Comparison of ENCODE assay signal across 12 cellular contexts in the genomic region with DNA sequence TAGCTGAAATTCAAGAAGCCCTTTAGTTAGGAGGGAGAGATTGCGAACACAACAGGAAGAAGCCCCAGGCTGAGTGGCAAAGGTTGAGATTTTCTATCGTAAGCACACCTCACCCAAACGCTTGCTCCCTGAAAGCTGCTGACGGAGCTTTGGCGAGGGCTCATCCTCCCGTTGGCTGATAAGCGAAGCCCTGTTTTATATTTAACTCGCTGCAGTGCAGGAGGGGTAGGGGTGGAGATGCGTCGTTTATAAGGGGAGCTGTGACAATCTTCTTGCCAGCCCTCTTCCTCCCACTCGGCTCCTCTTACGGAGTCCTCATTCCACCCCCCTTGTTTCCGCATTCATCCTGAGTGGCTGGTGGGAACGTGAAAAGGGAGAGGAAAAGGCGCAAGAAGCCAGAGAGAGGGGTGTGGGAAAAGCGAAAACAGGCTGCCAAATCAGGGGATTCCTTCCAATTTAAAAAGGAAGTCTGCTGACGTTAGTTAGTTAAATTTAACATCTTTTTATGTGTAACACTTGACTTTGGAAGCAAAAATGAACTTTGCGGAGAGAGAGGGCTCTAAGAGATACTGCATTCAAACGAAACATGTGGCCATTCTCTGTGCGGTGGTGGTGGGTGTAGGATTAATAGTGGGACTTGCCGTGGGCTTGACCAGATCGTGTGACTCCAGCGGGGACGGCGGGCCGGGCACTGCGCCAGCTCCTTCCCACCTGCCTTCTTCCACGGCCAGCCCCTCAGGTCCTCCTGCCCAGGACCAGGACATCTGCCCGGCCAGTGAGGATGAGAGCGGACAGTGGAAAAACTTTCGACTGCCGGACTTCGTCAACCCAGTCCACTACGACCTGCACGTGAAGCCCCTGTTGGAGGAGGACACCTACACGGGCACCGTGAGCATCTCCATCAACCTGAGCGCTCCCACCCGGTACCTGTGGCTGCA. TPM values are rescaled to one million over a fixed set of nuclear protein-coding genes. Genes with fewer than 3 reads are reported as not detected.
DNase-seq lines count a peak whose midpoint lies in the region; ATAC-seq, FAIRE-seq and TF ChIP-seq lines count a peak whose summit lies in the region.
"Had no signal": no experiment of that assay in that cellular context is flagged by ENCODE, and none has a peak within 500 bp of the region (broad histone marks: within the 10 kb centered on the region; RNA-seq: fewer than 3 reads in every experiment).

A gene with protein sequence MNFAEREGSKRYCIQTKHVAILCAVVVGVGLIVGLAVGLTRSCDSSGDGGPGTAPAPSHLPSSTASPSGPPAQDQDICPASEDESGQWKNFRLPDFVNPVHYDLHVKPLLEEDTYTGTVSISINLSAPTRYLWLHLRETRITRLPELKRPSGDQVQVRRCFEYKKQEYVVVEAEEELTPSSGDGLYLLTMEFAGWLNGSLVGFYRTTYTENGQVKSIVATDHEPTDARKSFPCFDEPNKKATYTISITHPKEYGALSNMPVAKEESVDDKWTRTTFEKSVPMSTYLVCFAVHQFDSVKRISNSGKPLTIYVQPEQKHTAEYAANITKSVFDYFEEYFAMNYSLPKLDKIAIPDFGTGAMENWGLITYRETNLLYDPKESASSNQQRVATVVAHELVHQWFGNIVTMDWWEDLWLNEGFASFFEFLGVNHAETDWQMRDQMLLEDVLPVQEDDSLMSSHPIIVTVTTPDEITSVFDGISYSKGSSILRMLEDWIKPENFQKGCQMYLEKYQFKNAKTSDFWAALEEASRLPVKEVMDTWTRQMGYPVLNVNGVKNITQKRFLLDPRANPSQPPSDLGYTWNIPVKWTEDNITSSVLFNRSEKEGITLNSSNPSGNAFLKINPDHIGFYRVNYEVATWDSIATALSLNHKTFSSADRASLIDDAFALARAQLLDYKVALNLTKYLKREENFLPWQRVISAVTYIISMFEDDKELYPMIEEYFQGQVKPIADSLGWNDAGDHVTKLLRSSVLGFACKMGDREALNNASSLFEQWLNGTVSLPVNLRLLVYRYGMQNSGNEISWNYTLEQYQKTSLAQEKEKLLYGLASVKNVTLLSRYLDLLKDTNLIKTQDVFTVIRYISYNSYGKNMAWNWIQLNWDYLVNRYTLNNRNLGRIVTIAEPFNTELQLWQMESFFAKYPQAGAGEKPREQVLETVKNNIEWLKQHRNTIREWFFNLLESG (plus strand): TSS at position 275 of the 938 bp plus-strand sequence. CDS start 260 bp downstream, at position 535.

- peak; percentile 55 for ATAC-seq in HepG2
- no peak for ATAC-seq in HG03460 (IDR thresholded peaks at IDR 0.05; ENCODE audit: unreplicated experiment)
- no peak for ATAC-seq in GM19467 (IDR thresholded peaks at IDR 0.05; ENCODE audit: unreplicated experiment)
- ATAC-seq: Panc1 had no signal

- no TSS peak for BruUV-seq in HepG2 (replicated peaks; lab: Mats Ljungman, UMichigan)

- TF ChIP-seq EP300 in HepG2 (IDR thresholded peaks at IDR 0.05; ENCODE audit: low read depth in 2 of 2, low read length in 2 of 2) = no peak
- no peak for TF ChIP-seq EP300 in HepG2 (CRISPR knock-in tag; IDR thresholded peaks at IDR 0.05; ENCODE audit: borderline replicate concordance)

- peak within 1 kb of the TSS; percentile 15 for H3K4me3 Mint-ChIP-seq in endodermal cell
- H3K4me3 Mint-ChIP-seq: activated T-cell treated with anti-CD3 and anti-CD28 coated beads, Interleukin-2, amount 50 U/mL, for 24 hours; IgD-negative memory B cell had no signal

- POLR2A ChIA-PET in HepG2 (lab: Yijun Ruan, JAX) = no interaction called here
- POLR2A ChIA-PET in GM10248 (lab: Yijun Ruan, JAX) = no interaction called here

- TF ChIP-seq CTCF in Loucy (conservative IDR thresholded peaks at IDR 0.05; ENCODE audit: low read length) = no peak
- no peak for TF ChIP-seq CTCF in endodermal cell (conservative IDR thresholded peaks at IDR 0.05)
- no peak for TF ChIP-seq CTCF in HepG2 (CRISPR knock-in tag; IDR thresholded peaks at IDR 0.05)
- TF ChIP-seq CTCF in spleen (IDR thresholded peaks at IDR 0.05 in 8 of 11, conservative IDR thresholded peaks at IDR 0.05 in 3 of 11) = no peak
- no peak for TF ChIP-seq CTCF in GM10248 (IDR thresholded peaks at IDR 0.05; ENCODE audit: control extremely low read depth, extremely low read depth, low read depth, missing control alignments)

- no peak within 1 kb of the TSS for H3K9ac ChIP-seq in Loucy (ENCODE audit: low read depth, low read length, poor library complexity, severe bottlenecking)
- no peak within 1 kb of the TSS for H3K9ac ChIP-seq in endodermal cell (ENCODE audit: extremely low read depth, low read length, poor library complexity, severe bottlenecking)
- no peak within 1 kb of the TSS for H3K9ac ChIP-seq in HepG2 (ENCODE audit: insufficient read depth, low read depth, low read length)

- 0 out of 2 replicates have a peak within 1 kb of the TSS, but pooled peaks have one; percentile 59 for H2AFZ ChIP-seq in Loucy (ENCODE audit: low read length)
- H2AFZ ChIP-seq in HepG2 (ENCODE audit: low read length) = no peak within 1 kb of the TSS

- no peaks in the 10 kb centered on the region for H3K4me1 ChIP-seq in Loucy (ENCODE audit: insufficient read depth, low read length, poor library complexity, severe bottlenecking)
- H3K4me1 ChIP-seq in endodermal cell (ENCODE audit: control insufficient read depth, insufficient read depth, low read length) = peaks cover 15% of the 10 kb centered on the region
- peaks cover 12% of the 10 kb centered on the region; the same call in 1 of the 2 replicates for H3K4me1 ChIP-seq in HepG2 (ENCODE audit: insufficient read depth, low read length)
- H3K4me1 ChIP-seq in spleen = no peaks in the 10 kb centered on the region

- H3K9me3 ChIP-seq in Loucy (ENCODE audit: insufficient read depth, low read depth, low read length) (no peaks in the 10 kb centered on the region), endodermal cell (ENCODE audit: control insufficient read depth, low read length) (no peaks in the 10 kb centered on the region), HepG2 (ENCODE audit: low read length) (no peaks in the 10 kb centered on the region), spleen (no peaks in the 10 kb centered on the region)

- no peaks in the 10 kb centered on the region for H3K36me3 ChIP-seq in Loucy (ENCODE audit: insufficient read depth, low read length)
- H3K36me3 ChIP-seq in endodermal cell (ENCODE audit: control insufficient read depth, insufficient read depth, low read length) = no peaks in the 10 kb centered on the region
- H3K36me3 ChIP-seq in HepG2 (replicated peaks in 1 of 2; ENCODE audit: control insufficient read depth in 1 of 2, insufficient read depth in 2 of 2, low read length in 2 of 2) = no peaks in the 10 kb centered on the region
- H3K36me3 ChIP-seq in spleen = no peaks in the 10 kb centered on the region

- no peaks in the 10 kb centered on the region for H3K36me3 Mint-ChIP-seq in endodermal cell (ENCODE audit: low read depth)

- 80 to 92% methylated on average over 6 to 39 of the region's 39 CpGs for WGBS in endodermal cell (ENCODE audit: insufficient coverage in 1 of 2, insufficient read length in 1 of 2), 2 experiments
- 16% methylated on average over 28 of the region's 39 CpGs for WGBS in HepG2 (ENCODE audit: low lambda C conversion rate)
- 61 to 71% (median 65%) methylated on average over 39 of the region's 39 CpGs for WGBS in spleen, 5 donors

- no peaks in the 10 kb centered on the region for H3K9me2 ChIP-seq in Loucy (replicated peaks; ENCODE audit: low read depth, low read length)

- no peaks in the 10 kb centered on the region for H3K27me3 ChIP-seq in Loucy (ENCODE audit: insufficient read depth, low read length, poor library complexity, severe bottlenecking)
- no peaks in the 10 kb centered on the region for H3K27me3 ChIP-seq in endodermal cell (ENCODE audit: control insufficient read depth, insufficient read depth, low read length, poor library complexity, severe bottlenecking)
- peaks cover 0 to 21% of the 10 kb centered on the region in 2 experiments; a peak in 2 of 5 replicates for H3K27me3 ChIP-seq in HepG2 (ENCODE audit: control insufficient read depth in 1 of 2, insufficient read depth in 2 of 2, low read length in 2 of 2)
- H3K27me3 ChIP-seq in spleen (replicated peaks in 1 of 7) = peaks cover 0 to 16% (median 0%) of the 10 kb centered on the region in 7 donors

- CTCF ChIA-PET in HepG2 (lab: Yijun Ruan, JAX; ENCODE audit: low intra/inter-chr PET ratio, low total read pairs) = no interaction called here
- CTCF ChIA-PET in GM10248 (lab: Yijun Ruan, JAX) = interaction anchor here (0.7 to 1.2 kb wide), 5 partner anchors 8 to 40 kb away, joined by 3 read pairs; no protein-coding TSS in a partner anchor

- H4K20me1 ChIP-seq in Loucy (ENCODE audit: insufficient read depth, low read length, poor library complexity, severe bottlenecking) = no peaks in the 10 kb centered on the region
- no peaks in the 10 kb centered on the region for H4K20me1 ChIP-seq in HepG2 (ENCODE audit: insufficient read depth, low read length)

- peak within 1 kb of the TSS; percentile 5 for H3K27ac Mint-ChIP-seq in endodermal cell
- H3K27ac Mint-ChIP-seq: activated T-cell treated with anti-CD3 and anti-CD28 coated beads, Interleukin-2, amount 50 U/mL, for 24 hours; IgD-negative memory B cell had no signal

- intact Hi-C loops in HepG2 (cut with micrococcal nuclease; ENCODE audit: unreplicated experiment) (no loop called here), spleen (cut with DNase I; ENCODE audit: low total_unique reads) (no loop called here)

- no peak for TF ChIP-seq RAD21 in HepG2 (CRISPR knock-in tag; IDR thresholded peaks at IDR 0.05)

- no peak for FAIRE-seq in HepG2 (lab: Jason Lieb, UNC)
- FAIRE-seq: frontal cortex had no signal

- H3K27me3 Mint-ChIP-seq in endodermal cell (ENCODE audit: insufficient read depth) = peaks cover 4% of the 10 kb centered on the region

- no peaks in the 10 kb centered on the region for H3F3A ChIP-seq in Loucy (ENCODE audit: low read depth)

- H3K79me2 ChIP-seq in Loucy (ENCODE audit: insufficient read depth, low read length) (no peaks in the 10 kb centered on the region), HepG2 (ENCODE audit: insufficient read depth, low read length) (no peaks in the 10 kb centered on the region)

- H3K4me1 Mint-ChIP-seq in endodermal cell = peaks cover 40% of the 10 kb centered on the region
- H3K4me1 Mint-ChIP-seq: IgD-negative memory B cell had no signal

- DNase-seq in endodermal cell = peak; percentile 79
- no peak for DNase-seq in HepG2 (ENCODE audit: low spot score)
- no peak for DNase-seq in spleen
- DNase-seq in GM10248 (ENCODE audit: extremely low spot score) = no peak
- DNase-seq in activated CD4-positive, alpha-beta T cell treated with anti-CD3 and anti-CD28 coated beads, Interleukin-2, amount 50 U/mL, for 4 hours = no peak
- DNase-seq: activated T-cell treated with anti-CD3 and anti-CD28 coated beads, Interleukin-2, amount 50 U/mL, for 24 hours had no signal

- peaks cover 4% of the 10 kb centered on the region for H3K9me3 Mint-ChIP-seq in endodermal cell
- H3K9me3 Mint-ChIP-seq: activated T-cell treated with anti-CD3 and anti-CD28 coated beads, Interleukin-2, amount 50 U/mL, for 24 hours; IgD-negative memory B cell had no signal

- TF ChIP-seq POLR2A in HepG2 (IDR thresholded peaks at IDR 0.05; ENCODE audit: insufficient read depth in 1 of 2, low read depth in 2 of 2, low read length in 2 of 2) = no peak
- no peak for TF ChIP-seq POLR2A in spleen (IDR thresholded peaks at IDR 0.05)

- H3K4me3 ChIP-seq in Loucy (ENCODE audit: low read length, poor library complexity, severe bottlenecking) (no peak within 1 kb of the TSS), endodermal cell (ENCODE audit: low read length) (peak within 1 kb of the TSS; percentile 71), HepG2 (replicated peaks in 1 of 3; ENCODE audit: insufficient read depth in 1 of 3, low read depth in 2 of 3, low read length in 3 of 3) (no peak within 1 kb of the TSS), spleen (peak within 1 kb of the TSS; percentile 15 to 62 (median 28))

- H3K27ac ChIP-seq in endodermal cell (ENCODE audit: low read depth, low read length) (no peak within 1 kb of the TSS), HepG2 (ENCODE audit: extremely low read length, insufficient read depth, low read length) (no peak within 1 kb of the TSS), spleen (peak within 1 kb of the TSS in 7 of 8 donors; percentile 45 to 78 (median 69))

- H3K4me2 ChIP-seq in Loucy (ENCODE audit: low read depth, low read length, poor library complexity, severe bottlenecking) (no peak within 1 kb of the TSS), HepG2 (ENCODE audit: low read depth, low read length) (no peak within 1 kb of the TSS)

- in situ Hi-C loops in HepG2 (cut with HindIII; ENCODE audit: extremely low pct_ligation_motif_present, low pct_unique_long_range_greater_than_20kb) = no loop called here

RNA-seq across cellular contexts. Expression of the gene that starts here (rescaled TPM):
- total RNA-seq in endodermal cell (1 to 10 TPM; 4.6 to 9.4 TPM), HepG2 (2016; rRNA removed; fragmentation: Illumina TruSeq; extraction: Trizol) (not detected in 2 replicates), spleen (10 to 100 TPM; 15.3 to 48.3 (median 33.1) TPM)
- polyA plus RNA-seq in endodermal cell (2013, experiment 1 of 2) = 1.7 TPM
- polyA plus RNA-seq in endodermal cell (2013, experiment 2 of 2) = 1.9 TPM
- not detected in 2 replicates for total RNA-seq in HepG2 (2016; cell fraction: cytosol; rRNA removed; fragmentation: Illumina TruSeq; extraction: Trizol; ENCODE audit: low read depth)
- total RNA-seq in HepG2 (2016; cell fraction: insoluble cytoplasmic fraction; rRNA removed; fragmentation: Illumina TruSeq; extraction: Trizol) = 0.02 TPM in 1 of 2 replicates, not detected in the other
- not detected in 2 replicates for total RNA-seq in HepG2 (2016; cell fraction: membrane; rRNA removed; fragmentation: Illumina TruSeq; extraction: Trizol)
- not detected in 2 replicates for total RNA-seq in HepG2 (2016; cell fraction: nucleus; rRNA removed; fragmentation: Illumina TruSeq; extraction: Trizol)
- polyA plus RNA-seq in HepG2 (2011; rRNA removed) (not detected in 2 replicates), spleen (1 to 10 TPM; 1.8 to 3.7 (median 1.9) TPM)
- not detected in 2 replicates for polyA plus RNA-seq in HepG2 (2011; cell fraction: cytosol; rRNA removed)
- not detected in 2 replicates for polyA plus RNA-seq in HepG2 (2011; cell fraction: nucleus; rRNA removed)
- not detected in 2 replicates for polyA plus RNA-seq in HepG2 (2012)
- polyA plus RNA-seq in HepG2 (2016; cell fraction: cytosol; fragmentation: Illumina TruSeq; extraction: Trizol; ENCODE audit: low read depth) = not detected in 2 replicates
- not detected in 2 replicates for polyA plus RNA-seq in HepG2 (2016; cell fraction: insoluble cytoplasmic fraction; fragmentation: Illumina TruSeq; extraction: Trizol; ENCODE audit: low read depth)
- polyA plus RNA-seq in HepG2 (2016; cell fraction: membrane; fragmentation: Illumina TruSeq; extraction: Trizol; ENCODE audit: low read depth) = not detected in 2 replicates
- polyA plus RNA-seq in HepG2 (2016; cell fraction: nucleus; fragmentation: Illumina TruSeq; extraction: Trizol; ENCODE audit: insufficient read depth, low read depth) = not detected in 2 replicates
- not detected in 2 replicates for polyA minus RNA-seq in HepG2 (2011; rRNA and poly(A)+ RNA removed; ENCODE audit: low replicate concordance)
- not detected in 2 replicates for polyA minus RNA-seq in HepG2 (2011; cell fraction: cytosol; rRNA and poly(A)+ RNA removed)
- polyA minus RNA-seq in HepG2 (2011; cell fraction: nucleus; rRNA and poly(A)+ RNA removed) = not detected in 2 replicates
- polyA plus RNA-seq: IgD-negative memory B cell had no signal

Comparison
In these comparisons a context has a peak if more than half of its experiments do, and no peak if none do; other contexts are left out.
1. Peak in ATAC-seq in HepG2; RNA of the gene not detected or under 1 TPM.
2. H3K4me3 ChIP-seq: peak in endodermal cell (single experiment) and spleen (8 of 8); none in Loucy (single experiment) and HepG2 (0 of 3).
3. H3K27ac ChIP-seq: peak in spleen (7 of 8); none in endodermal cell (single experiment) and HepG2 (single experiment).